Comparison of ENCODE assay signal across 12 cellular contexts in the genomic region with DNA sequence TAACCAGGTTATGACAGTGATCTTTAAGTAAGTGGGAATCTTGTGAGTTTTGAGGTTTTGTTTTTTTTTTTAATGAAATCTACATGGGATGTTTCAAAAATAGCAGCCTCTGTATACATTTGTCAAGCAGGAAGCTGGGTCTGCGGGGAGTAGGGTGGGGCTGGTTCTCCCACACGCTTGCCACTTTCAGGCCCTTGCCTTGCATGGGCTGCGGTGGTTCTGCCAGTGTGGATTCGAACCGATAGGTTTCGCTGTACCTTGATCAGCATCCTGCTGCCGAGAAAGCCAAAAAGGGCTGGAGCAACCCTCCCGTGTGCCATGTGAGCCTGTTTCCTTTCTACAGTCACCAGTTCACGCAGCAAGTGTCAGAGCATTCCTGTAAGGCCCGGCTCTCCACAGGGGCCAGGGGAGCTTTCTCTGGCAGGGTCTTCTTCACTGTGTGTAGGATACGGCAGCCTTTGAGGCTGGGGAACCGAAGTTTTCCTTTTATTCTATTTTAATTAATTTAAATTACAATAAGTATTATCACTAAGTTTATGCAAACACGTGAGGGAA.
DNase-seq lines count a peak whose midpoint lies in the region; ATAC-seq and TF ChIP-seq lines count a peak whose summit lies in the region.
"Had no signal": no experiment of that assay in that cellular context is flagged by ENCODE, and none has a peak within 500 bp of the region (broad histone marks: within the 10 kb centered on the region; RNA-seq: fewer than 3 reads in every experiment).

No MANE protein-coding gene starts in this region.

- H3K9me3 ChIP-seq in DND-41 (ENCODE audit: insufficient read depth, low read length, severe bottlenecking): no peaks in the 10 kb centered on the region
- H3K9me3 ChIP-seq in neuronal stem cell (replicated peaks in 1 of 2; ENCODE audit: control insufficient read depth in 2 of 2, insufficient read depth in 1 of 2, low read depth in 1 of 2, low read length in 2 of 2): no peaks in the 10 kb centered on the region
- H3K9me3 ChIP-seq: BE2C had no signal

- H3K36me3 ChIP-seq in DND-41 (ENCODE audit: insufficient read depth, low read length): peaks cover 32% of the 10 kb centered on the region
- peaks cover 0 to 11% of the 10 kb centered on the region in 2 donors for H3K36me3 ChIP-seq in neuronal stem cell (replicated peaks in 1 of 2; ENCODE audit: control insufficient read depth in 2 of 2, insufficient read depth in 2 of 2, low read length in 2 of 2)
- H3K36me3 ChIP-seq: BE2C had no signal

- H3K27ac ChIP-seq in DND-41 (ENCODE audit: low read length) (peak overlapping the region; percentile 74), neuronal stem cell (replicated peaks; ENCODE audit: low read length) (no peak overlapping the region)
- H3K27ac ChIP-seq: PC-9 had no signal

- H2AK5ac ChIP-seq in neuronal stem cell (ENCODE audit: low read depth, low read length): no peak overlapping the region

- H3K4me1 Mint-ChIP-seq in activated CD4-positive, alpha-beta T cell treated with anti-CD3 and anti-CD28 coated beads, Interleukin-2, amount 10 ng/mL, durations not matched to agents 24 days and 14 days: peaks cover 35% of the 10 kb centered on the region
- H3K4me1 Mint-ChIP-seq in activated naive CD8-positive, alpha-beta T cell treated with anti-CD3 and anti-CD28 coated beads for 36 hours: peaks cover 41% of the 10 kb centered on the region

- H2BK120ac ChIP-seq in neuronal stem cell (ENCODE audit: low read depth, low read length): no peak overlapping the region

- TF ChIP-seq CTCF in DND-41 (IDR thresholded peaks at IDR 0.05; ENCODE audit: borderline replicate concordance, extremely low read depth, low read length, poor library complexity, severe bottlenecking): no peak

- H3K27ac Mint-ChIP-seq in activated CD4-positive, alpha-beta T cell treated with anti-CD3 and anti-CD28 coated beads, Interleukin-2, amount 10 ng/mL, durations not matched to agents 24 days and 14 days: peak overlapping the region; percentile 71
- H3K27ac Mint-ChIP-seq in activated naive CD8-positive, alpha-beta T cell treated with anti-CD3 and anti-CD28 coated beads for 36 hours: peak overlapping the region; percentile 84

- no peak overlapping the region for H3K23ac ChIP-seq in neuronal stem cell (ENCODE audit: low read depth, low read length, poor library complexity)

- ATAC-seq in DND-41 (ENCODE audit: insufficient read depth, low read depth) (no peak), GM21447 (IDR thresholded peaks at IDR 0.05; ENCODE audit: unreplicated experiment) (no peak)

- H3K79me1 ChIP-seq in neuronal stem cell (ENCODE audit: low read depth, low read length): no peaks in the 10 kb centered on the region

- H3K4me3 Mint-ChIP-seq in activated CD4-positive, alpha-beta T cell treated with anti-CD3 and anti-CD28 coated beads, Interleukin-2, amount 10 ng/mL, durations not matched to agents 24 days and 14 days: peak overlapping the region; percentile 53
- H3K4me3 Mint-ChIP-seq in activated naive CD8-positive, alpha-beta T cell treated with anti-CD3 and anti-CD28 coated beads for 36 hours: peak overlapping the region; percentile 14

- no peaks in the 10 kb centered on the region for H3K9me3 Mint-ChIP-seq in activated CD4-positive, alpha-beta T cell treated with anti-CD3 and anti-CD28 coated beads, Interleukin-2, amount 10 ng/mL, durations not matched to agents 24 days and 14 days
- H3K9me3 Mint-ChIP-seq in activated naive CD8-positive, alpha-beta T cell treated with anti-CD3 and anti-CD28 coated beads for 36 hours: no peaks in the 10 kb centered on the region

- peak overlapping the region; percentile 17; the same call in 1 of the 2 replicates for H3K9ac ChIP-seq in DND-41 (ENCODE audit: low read depth, low read length)
- peak overlapping the region; percentile 21 for H3K9ac ChIP-seq in neuronal stem cell (ENCODE audit: low read depth, low read length, poor library complexity)

- H2AFZ ChIP-seq in DND-41 (ENCODE audit: low read depth, low read length): no peak overlapping the region
- H2AFZ ChIP-seq in neuronal stem cell (ENCODE audit: low read length): no peak overlapping the region
- H2AFZ ChIP-seq: PC-9 had no signal

- H4K8ac ChIP-seq in neuronal stem cell (ENCODE audit: low read depth, low read length): no peak overlapping the region

- H3K27me3 ChIP-seq in DND-41 (ENCODE audit: insufficient read depth, low read length, poor library complexity): no peaks in the 10 kb centered on the region
- H3K27me3 ChIP-seq in neuronal stem cell (ENCODE audit: control insufficient read depth in 3 of 3, insufficient read depth in 3 of 3, low read depth in 1 of 3, low read length in 3 of 3): no peaks in the 10 kb centered on the region
- H3K27me3 ChIP-seq: BE2C had no signal

- H3K4me3 ChIP-seq in DND-41 (ENCODE audit: low read depth in 1 of 2, low read length in 2 of 2): no peak overlapping the region
- H3K4me3 ChIP-seq in neuronal stem cell (ENCODE audit: low read length in 2 of 2): no peak overlapping the region
- H3K4me3 ChIP-seq: PC-9 had no signal

- H3K4me1 ChIP-seq in DND-41 (ENCODE audit: insufficient read depth, low read length) (peaks cover 45% of the 10 kb centered on the region), neuronal stem cell (ENCODE audit: control insufficient read depth in 2 of 2, insufficient read depth in 1 of 2, low read depth in 1 of 2, low read length in 2 of 2) (peaks cover 0 to 5% of the 10 kb centered on the region in 2 donors)
- H3K4me1 ChIP-seq: BE2C had no signal

- H3K36me3 Mint-ChIP-seq in activated CD4-positive, alpha-beta T cell treated with anti-CD3 and anti-CD28 coated beads, Interleukin-2, amount 10 ng/mL, durations not matched to agents 24 days and 14 days (ENCODE audit: low read depth): peaks cover 8% of the 10 kb centered on the region
- H3K36me3 Mint-ChIP-seq in activated naive CD8-positive, alpha-beta T cell treated with anti-CD3 and anti-CD28 coated beads for 36 hours: peaks cover 11% of the 10 kb centered on the region

- WGBS in neuronal stem cell (ENCODE audit: extremely low coverage in 2 of 2, insufficient read length in 2 of 2, insufficient replicate concordance in 1 of 2), 2 donors: no CpG with 5 or more reads among the region's 13 CpGs

- DNase-seq in DND-41 (peak; percentile 39), neuronal stem cell (ENCODE audit: low spot score) (no peak), NCI-H1417 treated with DMSO at 0.1 percent for 48 hours (lab: John Stamatoyannopoulos, UW) (no peak), AG08396 (ENCODE audit: low spot score) (no peak), SHP77 treated with DMSO at 0.1 percent for 48 hours (lab: John Stamatoyannopoulos, UW) (no peak)
- peak; percentile 76 for DNase-seq in activated CD4-positive, alpha-beta T cell treated with anti-CD3 and anti-CD28 coated beads, Interleukin-2, amount 10 ng/mL, durations not matched to agents 24 days and 14 days
- DNase-seq in activated naive CD8-positive, alpha-beta T cell treated with anti-CD3 and anti-CD28 coated beads for 36 hours: peak; percentile 13
- DNase-seq: BE2C, NCI-H226, PC-9 had no signal

- peak overlapping the region; percentile 98 for H2BK12ac ChIP-seq in neuronal stem cell (ENCODE audit: low read length)

- H3K14ac ChIP-seq in neuronal stem cell (ENCODE audit: low read length): no peak overlapping the region

- no peak overlapping the region for H3K4me2 ChIP-seq in DND-41 (ENCODE audit: insufficient read depth, low read length)
- no peak overlapping the region for H3K4me2 ChIP-seq in neuronal stem cell (ENCODE audit: insufficient read depth, low read length, poor library complexity, severe bottlenecking)

- no peaks in the 10 kb centered on the region for H3K27me3 Mint-ChIP-seq in activated CD4-positive, alpha-beta T cell treated with anti-CD3 and anti-CD28 coated beads, Interleukin-2, amount 10 ng/mL, durations not matched to agents 24 days and 14 days
- H3K27me3 Mint-ChIP-seq in activated naive CD8-positive, alpha-beta T cell treated with anti-CD3 and anti-CD28 coated beads for 36 hours: no peaks in the 10 kb centered on the region
- H3K27me3 Mint-ChIP-seq: progenitor cell of endocrine pancreas had no signal

- H3K18ac ChIP-seq in neuronal stem cell (ENCODE audit: low read length): peak overlapping the region; percentile 48

- H4K91ac ChIP-seq in neuronal stem cell (ENCODE audit: low read depth, low read length, poor library complexity): no peak overlapping the region

- H4K20me1 ChIP-seq in DND-41 (ENCODE audit: insufficient read depth, low read length): no peaks in the 10 kb centered on the region

- no peak overlapping the region for H2BK5ac ChIP-seq in neuronal stem cell (ENCODE audit: low read length)

- H3K79me2 ChIP-seq in DND-41 (ENCODE audit: insufficient read depth, low read length): peaks cover 17% of the 10 kb centered on the region

- H3K4ac ChIP-seq in neuronal stem cell (ENCODE audit: low read length): no peak overlapping the region

- H2BK15ac ChIP-seq in neuronal stem cell (ENCODE audit: low read length): no peak overlapping the region

- intact Hi-C loops in activated CD4-positive, alpha-beta T cell treated with anti-CD3 and anti-CD28 coated beads, Interleukin-2, amount 10 ng/mL, durations not matched to agents 24 days and 14 days (cut with micrococcal nuclease): no loop called here

Comparison
In these comparisons a context has a peak if more than half of its experiments do, and no peak if none do; other contexts are left out.
1. DNase-seq: peak in DND-41 (single experiment), activated CD4-positive, alpha-beta T cell treated with anti-CD3 and anti-CD28 coated beads, Interleukin-2, amount 10 ng/mL, durations not matched to agents 24 days and 14 days (single experiment) and activated naive CD8-positive, alpha-beta T cell treated with anti-CD3 and anti-CD28 coated beads for 36 hours (single experiment); none in neuronal stem cell (single experiment), NCI-H1417 treated with DMSO at 0.1 percent for 48 hours (single experiment), AG08396 (single experiment) and SHP77 treated with DMSO at 0.1 percent for 48 hours (single experiment).